ENCODE assay signal across 1 cellular context in genomic region chr18:31102020-31102684, GRCh38.
TF ChIP-seq lines count a peak whose summit lies in the region.

Gene DSC2, minus strand, starts transcription at chr18:31102421. Its CDS starts 450 bp downstream, at chr18:31101971.

TF ChIP-seq in HepG2, 621 proteins besides CTCF, POLR2A, EP300 and RAD21 (continued from another document and continues in another):
- TF ChIP-seq ZMAT5 (CRISPR knock-in tag; IDR thresholded peaks at IDR 0.05; ENCODE audit: borderline replicate concordance, low read depth) (no peak), ZNF761 (CRISPR knock-in tag; conservative IDR thresholded peaks at IDR 0.05) (no peak; the same call in 1 of the 2 replicates), ZNF883 (CRISPR knock-in tag; IDR thresholded peaks at IDR 0.05; ENCODE audit: not compliant biosample characterization) (no peak), CENPT (CRISPR knock-in tag; IDR thresholded peaks at IDR 0.05; ENCODE audit: low read depth) (no peak), ZNF784 (CRISPR knock-in tag; IDR thresholded peaks at IDR 0.05; ENCODE audit: borderline replicate concordance) (no peak), ZFY (CRISPR knock-in tag; IDR thresholded peaks at IDR 0.05) (peak; percentile 63; the same call in 1 of the 2 replicates), CEBPZ (IDR thresholded peaks at IDR 0.05; ENCODE audit: low read length) (no peak), SETDB1 (CRISPR knock-in tag; IDR thresholded peaks at IDR 0.05; ENCODE audit: borderline replicate concordance) (no peak), ZNF850 (CRISPR knock-in tag; conservative IDR thresholded peaks at IDR 0.05) (0 out of 2 replicates have a peak, but pooled peaks have one; percentile 48), RBAK (CRISPR knock-in tag; IDR thresholded peaks at IDR 0.05) (no peak), GZF1 (CRISPR knock-in tag; IDR thresholded peaks at IDR 0.05) (0 out of 2 replicates have a peak, but pooled peaks have one; percentile 60), PRMT3 (CRISPR knock-in tag; IDR thresholded peaks at IDR 0.05; ENCODE audit: borderline replicate concordance, low read depth) (no peak), PLRG1 (conservative IDR thresholded peaks at IDR 0.05) (no peak), ATF7-NPFF (CRISPR knock-in tag; IDR thresholded peaks at IDR 0.05; ENCODE audit: low read depth) (peak; percentile 36; the same call in 1 of the 2 replicates), SMC3 (IDR thresholded peaks at IDR 0.05; ENCODE audit: low read length) (no peak), JUN (CRISPR knock-in tag; IDR thresholded peaks at IDR 0.05) (no peak), FOXA1 (IDR thresholded peaks at IDR 0.05) (no peak), FOXA1 (CRISPR knock-in tag; IDR thresholded peaks at IDR 0.05) (no peak), ZNF546 (CRISPR knock-in tag; conservative IDR thresholded peaks at IDR 0.05) (no peak), ELK4 (CRISPR knock-in tag; IDR thresholded peaks at IDR 0.05; ENCODE audit: borderline replicate concordance) (no peak), MAFG (CRISPR knock-in tag; IDR thresholded peaks at IDR 0.05) (no peak), TCF7L2 (IDR thresholded peaks at IDR 0.05; ENCODE audit: low read depth, low read length) (no peak), FOXJ3 (CRISPR knock-in tag; IDR thresholded peaks at IDR 0.05; ENCODE audit: borderline replicate concordance) (peak; percentile 16; the same call in 1 of the 2 replicates), ARID5B (CRISPR knock-in tag; IDR thresholded peaks at IDR 0.05) (peak; percentile 77), RBFOX2 (IDR thresholded peaks at IDR 0.05; ENCODE audit: low read depth, low read length) (peak; percentile 83), HOXA9 (CRISPR knock-in tag; IDR thresholded peaks at IDR 0.05; ENCODE audit: borderline replicate concordance) (no peak), SP1 (IDR thresholded peaks at IDR 0.05) (no peak), SP1 (CRISPR knock-in tag; IDR thresholded peaks at IDR 0.05) (no peak), PITX1 (CRISPR knock-in tag; IDR thresholded peaks at IDR 0.05) (peak; percentile 79; the same call in 1 of the 2 replicates), RERE (CRISPR knock-in tag; IDR thresholded peaks at IDR 0.05; ENCODE audit: low read depth) (no peak), ZFP41 (CRISPR knock-in tag; IDR thresholded peaks at IDR 0.05; ENCODE audit: borderline replicate concordance) (no peak), ZBTB40 (IDR thresholded peaks at IDR 0.05) (no peak), ZBTB40 (CRISPR knock-in tag; IDR thresholded peaks at IDR 0.05) (0 out of 2 replicates have a peak, but pooled peaks have one; percentile 18)
